Comparison of ENCODE assay signal across 10 cellular contexts in genomic region chr17:20234266-20234665, GRCh38.
DNase-seq lines count a peak whose midpoint lies in the region; ATAC-seq and TF ChIP-seq lines count a peak whose summit lies in the region.
"Had no signal": no experiment of that assay in that cellular context is flagged by ENCODE, and none has a peak within 500 bp of the region (broad histone marks: within the 10 kb centered on the region; RNA-seq: fewer than 3 reads in every experiment).

No MANE protein-coding gene starts in this region.

- no peak for ATAC-seq in HG03342 (IDR thresholded peaks at IDR 0.05; ENCODE audit: unreplicated experiment)

- DNase-seq in GM12864 (ENCODE audit: low read depth): peak; percentile 50
- DNase-seq in activated CD4-positive, CD25-positive, alpha-beta regulatory T cell treated with anti-CD3 and anti-CD28 coated beads, Interleukin-2, amount 50 U/mL, for 72 hours: peak; percentile 37
- peak; percentile 54 for DNase-seq in activated naive CD4-positive, alpha-beta T cell treated with Interleukin-2 at 50 U/mL for 16 hours
- peak; percentile 38 for DNase-seq in stimulated activated CD4-positive, alpha-beta T cell treated with anti-CD3 and anti-CD28 coated beads, Interleukin-4, amount 100 ng/mL, for 1 hour
- DNase-seq in DMS 273 (lab: John Stamatoyannopoulos, UW; ENCODE audit: unreplicated experiment): no peak
- no peak for DNase-seq in ecto neural progenitor cell (ENCODE audit: low spot score)
- DNase-seq in NCI-H82 treated with DMSO at 0.1 percent for 48 hours (lab: John Stamatoyannopoulos, UW; ENCODE audit: unreplicated experiment): no peak
- DNase-seq: testis had no signal

- TF ChIP-seq CTCF in GM12864 (IDR thresholded peaks at IDR 0.05; ENCODE audit: low read depth, low read length, missing control alignments): no peak

- H3K4me3 ChIP-seq in GM12864 (ENCODE audit: low read depth, low read length): no peak overlapping the region
- H3K4me3 ChIP-seq: SK-N-MC, testis had no signal

Comparison
In these comparisons a context has a peak if more than half of its experiments do, and no peak if none do; other contexts are left out.
1. DNase-seq: peak in GM12864 (single experiment), activated CD4-positive, CD25-positive, alpha-beta regulatory T cell treated with anti-CD3 and anti-CD28 coated beads, Interleukin-2, amount 50 U/mL, for 72 hours (single experiment), activated naive CD4-positive, alpha-beta T cell treated with Interleukin-2 at 50 U/mL for 16 hours (single experiment) and stimulated activated CD4-positive, alpha-beta T cell treated with anti-CD3 and anti-CD28 coated beads, Interleukin-4, amount 100 ng/mL, for 1 hour (single experiment); none in DMS 273 (single experiment), ecto neural progenitor cell (single experiment) and NCI-H82 treated with DMSO at 0.1 percent for 48 hours (single experiment).